ENCODE assay signal across 9 cellular contexts in genomic region chr2:121532347-121532766, GRCh38. TPM values are rescaled to one million over a fixed set of nuclear protein-coding genes. Genes with fewer than 3 reads are reported as not detected.
A peak's percentile ranks its signal among the peaks of the same experiment; 100 is the strongest.
DNase-seq lines count a peak whose midpoint lies in the region; ATAC-seq and TF ChIP-seq lines count a peak whose summit lies in the region.
"Had no signal": no experiment of that assay in that cellular context is flagged by ENCODE, and none has a peak within 500 bp of the region (broad histone marks: within the 10 kb centered on the region; RNA-seq: fewer than 3 reads in every experiment).

No MANE protein-coding gene starts in this region.

- DNase-seq in stimulated activated naive CD8-positive, alpha-beta T cell treated with anti-CD3 and anti-CD28 coated beads, Interleukin-15, amount 100 ng/mL, for 72 hours = no peak
- DNase-seq in SJCRH30 (peak; percentile 26 to 33), foreskin fibroblast (peak; percentile 57 to 82), hippocampal formation (lab: John Stamatoyannopoulos, UW) (no peak), RWPE1 (ENCODE audit: low spot score) (no peak)
- DNase-seq: NCI-H1092 had no signal

- H3K36me3 Mint-ChIP-seq in stimulated activated naive CD8-positive, alpha-beta T cell treated with anti-CD3 and anti-CD28 coated beads, Interleukin-15, Interleukin-2, amounts not matched to agents 100 ng/mL and 50 ng/mL, for 24 hours (ENCODE audit: low read depth) = peaks cover 27% of the 10 kb centered on the region

- H3K4me1 ChIP-seq in SJCRH30 = peaks cover 17% of the 10 kb centered on the region

- POLR2A ChIA-PET in RWPE1 (lab: Yijun Ruan, JAX; ENCODE audit: low non-redundant PET) = interaction anchor here (0.7 to 1.2 kb wide), 2 partner anchors 116 to 190 kb away, joined by 3 to 4 read pairs; no protein-coding TSS in a partner anchor

- no peak for TF ChIP-seq CTCF in foreskin fibroblast (IDR thresholded peaks at IDR 0.05; ENCODE audit: low read depth, low read length)
- no peak for TF ChIP-seq CTCF in RWPE1 (conservative IDR thresholded peaks at IDR 0.05; ENCODE audit: low read depth)

- H3K9me3 Mint-ChIP-seq in stimulated activated naive CD8-positive, alpha-beta T cell treated with anti-CD3 and anti-CD28 coated beads, Interleukin-15, Interleukin-2, amounts not matched to agents 100 ng/mL and 50 ng/mL, for 24 hours = no peaks in the 10 kb centered on the region
- no peaks in the 10 kb centered on the region for H3K9me3 Mint-ChIP-seq in stimulated activated naive CD8-positive, alpha-beta T cell treated with anti-CD3 and anti-CD28 coated beads, Interleukin-15, amount 100 ng/mL, for 72 hours

- H3K9me3 ChIP-seq in SJCRH30 (replicated peaks) = no peaks in the 10 kb centered on the region

- CTCF ChIA-PET in RWPE1 (lab: Yijun Ruan, JAX) = interaction anchor here (0.6 to 1.0 kb wide), 3 partner anchors 55 to 346 kb away, joined by 3 to 4 read pairs (median 4); no protein-coding TSS in a partner anchor

- H3K4me3 ChIP-seq in SJCRH30 = no peak overlapping the region
- H3K4me3 ChIP-seq in foreskin fibroblast (ENCODE audit: low read depth in 1 of 2, low read length in 2 of 2) = peak overlapping the region in 1 of 2 donors; percentile 2

- no peak for ATAC-seq in stimulated activated naive CD8-positive, alpha-beta T cell treated with anti-CD3 and anti-CD28 coated beads, Interleukin-15, amount 100 ng/mL, for 72 hours
- ATAC-seq in GM21576 (IDR thresholded peaks at IDR 0.05; ENCODE audit: unreplicated experiment) (no peak), GM18870 (IDR thresholded peaks at IDR 0.05; ENCODE audit: unreplicated experiment) (no peak)

- no peaks in the 10 kb centered on the region for H3K27me3 ChIP-seq in SJCRH30

- H3K36me3 ChIP-seq in SJCRH30 = no peaks in the 10 kb centered on the region

- H3K4me3 Mint-ChIP-seq in stimulated activated naive CD8-positive, alpha-beta T cell treated with anti-CD3 and anti-CD28 coated beads, Interleukin-15, Interleukin-2, amounts not matched to agents 100 ng/mL and 50 ng/mL, for 24 hours = peak overlapping the region; percentile 53
- peak overlapping the region in 1 of 2 donors; percentile 29 for H3K4me3 Mint-ChIP-seq in stimulated activated naive CD8-positive, alpha-beta T cell treated with anti-CD3 and anti-CD28 coated beads, Interleukin-15, amount 100 ng/mL, for 72 hours

- peaks cover 59% of the 10 kb centered on the region for H3K4me1 Mint-ChIP-seq in stimulated activated naive CD8-positive, alpha-beta T cell treated with anti-CD3 and anti-CD28 coated beads, Interleukin-15, Interleukin-2, amounts not matched to agents 100 ng/mL and 50 ng/mL, for 24 hours (ENCODE audit: low read depth)
- peaks cover 65% of the 10 kb centered on the region for H3K4me1 Mint-ChIP-seq in stimulated activated naive CD8-positive, alpha-beta T cell treated with anti-CD3 and anti-CD28 coated beads, Interleukin-15, amount 100 ng/mL, for 72 hours

- peak overlapping the region; percentile 61 for H3K27ac Mint-ChIP-seq in stimulated activated naive CD8-positive, alpha-beta T cell treated with anti-CD3 and anti-CD28 coated beads, Interleukin-15, Interleukin-2, amounts not matched to agents 100 ng/mL and 50 ng/mL, for 24 hours
- H3K27ac Mint-ChIP-seq in stimulated activated naive CD8-positive, alpha-beta T cell treated with anti-CD3 and anti-CD28 coated beads, Interleukin-15, amount 100 ng/mL, for 72 hours = no peak overlapping the region

- no peak overlapping the region for H3K27ac ChIP-seq in SJCRH30
- no peak overlapping the region for H3K27ac ChIP-seq in RWPE1

- H3K27me3 Mint-ChIP-seq in stimulated activated naive CD8-positive, alpha-beta T cell treated with anti-CD3 and anti-CD28 coated beads, Interleukin-15, Interleukin-2, amounts not matched to agents 100 ng/mL and 50 ng/mL, for 24 hours = no peaks in the 10 kb centered on the region
- no peaks in the 10 kb centered on the region for H3K27me3 Mint-ChIP-seq in stimulated activated naive CD8-positive, alpha-beta T cell treated with anti-CD3 and anti-CD28 coated beads, Interleukin-15, amount 100 ng/mL, for 72 hours

RNA-seq across cellular contexts. Expression of gene RNU4ATAC, which starts 1.7 kb away (rescaled TPM):
- under 0.01 TPM in 1 of 2 replicates, not detected in the other for total RNA-seq in SJCRH30 (2014; rRNA removed; shearing (Covaris generic))

Comparison
In these comparisons a context has a peak if more than half of its experiments do, and no peak if none do; other contexts are left out.
1. DNase-seq: peak in SJCRH30 (2 of 2) and foreskin fibroblast (2 of 2); none in stimulated activated naive CD8-positive, alpha-beta T cell treated with anti-CD3 and anti-CD28 coated beads, Interleukin-15, amount 100 ng/mL, for 72 hours (0 of 2), hippocampal formation (0 of 2) and RWPE1 (single experiment).